In genomic region chr7:105565190-105565589, GRCh38 we compare ENCODE assay signal across 22 cellular contexts. TPM values are rescaled to one million over a fixed set of nuclear protein-coding genes. Genes with fewer than 3 reads are reported as not detected.
"Had no signal": no experiment of that assay in that cellular context is flagged by ENCODE, and none has a peak within 500 bp of the region (broad histone marks: within the 10 kb centered on the region; RNA-seq: fewer than 3 reads in every experiment).

No MANE protein-coding gene starts in this region.

- H3K4me3 ChIP-seq: K562, MG63 had no signal

- DNase-seq: MG63; NCI-H1092 treated with DMSO at 0.1 percent for 48 hours; NCI-H1436; NCI-H187; NCI-H2029; NCI-H2081 treated with DMSO at 0.1 percent for 48 hours; NCI-H2171; NCI-H226; NCI-H446; NCI-H510A; NCI-H524 treated with DMSO at 0.1 percent for 48 hours; NCI-H69; NCI-H774; NK-92 treated with Interleukin-12 subunit alpha and Interleukin-12 subunit beta, amount 100 ng/mL, for 24 hours; PC-3; SHP77 had no signal

- H3K27me3 Mint-ChIP-seq: IgD-negative memory B cell had no signal

- H3K9me3 Mint-ChIP-seq: IgD-negative memory B cell had no signal

- H3K4me3 Mint-ChIP-seq: IgD-negative memory B cell had no signal

- ATAC-seq: K562, Panc1, PC-3, SK-N-SH treated with all-trans-retinoic acid at 6 μM for 48 hours had no signal

- H3K4me1 Mint-ChIP-seq: IgD-negative memory B cell had no signal

- H3K27me3 ChIP-seq: MG63 had no signal

- H3K27ac ChIP-seq: RWPE1 had no signal

- H3K9me3 ChIP-seq: MG63 had no signal

RNA-seq across cellular contexts. Expression of gene EFCAB10, which starts 16.1 kb away (rescaled TPM):
- total RNA-seq: OCI-LY7 had no signal
- polyA plus RNA-seq: IgD-negative memory B cell had no signal
